8 cellular contexts compared by ENCODE assay signal in genomic region chr7:13981070-13981469, GRCh38.
DNase-seq lines count a peak whose midpoint lies in the region; ATAC-seq and TF ChIP-seq lines count a peak whose summit lies in the region.

No MANE protein-coding gene starts in this region.

- H3K4me3 ChIP-seq in astrocyte of the spinal cord (ENCODE audit: low read depth, low read length): no peak overlapping the region

- peak; percentile 30 for DNase-seq in SIG-M5 treated with dmso at 0.1 percent for 504 hours (lab: John Stamatoyannopoulos, UW; ENCODE audit: unreplicated experiment)
- no peak for DNase-seq in SIG-M5 (lab: John Stamatoyannopoulos, UW)
- peak; percentile 98 for DNase-seq in astrocyte of the spinal cord (ENCODE audit: low read depth, low spot score)
- DNase-seq in iPS-NIHi7 (ENCODE audit: extremely low spot score): peak; percentile 60
- no peak for DNase-seq in DMS114 treated with DMSO at 0.1 percent for 48 hours (lab: John Stamatoyannopoulos, UW; ENCODE audit: unreplicated experiment)
- DNase-seq in stimulated activated CD4-positive, alpha-beta T cell treated with anti-CD3 and anti-CD28 coated beads, Interleukin-2, amount 100 ng/mL, for 48 hours: no peak

- in situ Hi-C loops in astrocyte of the spinal cord (cut with HindIII; ENCODE audit: low sequenced_read_pairs): no loop called here

- ATAC-seq in GM18502 (IDR thresholded peaks at IDR 0.05; ENCODE audit: poor library complexity, unreplicated experiment) (no peak), GM19351 (IDR thresholded peaks at IDR 0.05; ENCODE audit: unreplicated experiment) (no peak)

- no peak for TF ChIP-seq CTCF in astrocyte of the spinal cord (IDR thresholded peaks at IDR 0.05; ENCODE audit: low read depth, low read length)

Comparison
In these comparisons a context has a peak if more than half of its experiments do, and no peak if none do; other contexts are left out.
1. DNase-seq: peak in SIG-M5 treated with dmso at 0.1 percent for 504 hours (single experiment), astrocyte of the spinal cord (single experiment) and iPS-NIHi7 (single experiment); none in SIG-M5 (single experiment), DMS114 treated with DMSO at 0.1 percent for 48 hours (single experiment) and stimulated activated CD4-positive, alpha-beta T cell treated with anti-CD3 and anti-CD28 coated beads, Interleukin-2, amount 100 ng/mL, for 48 hours (0 of 2).